8 cellular contexts compared by ENCODE assay signal in the genomic region with DNA sequence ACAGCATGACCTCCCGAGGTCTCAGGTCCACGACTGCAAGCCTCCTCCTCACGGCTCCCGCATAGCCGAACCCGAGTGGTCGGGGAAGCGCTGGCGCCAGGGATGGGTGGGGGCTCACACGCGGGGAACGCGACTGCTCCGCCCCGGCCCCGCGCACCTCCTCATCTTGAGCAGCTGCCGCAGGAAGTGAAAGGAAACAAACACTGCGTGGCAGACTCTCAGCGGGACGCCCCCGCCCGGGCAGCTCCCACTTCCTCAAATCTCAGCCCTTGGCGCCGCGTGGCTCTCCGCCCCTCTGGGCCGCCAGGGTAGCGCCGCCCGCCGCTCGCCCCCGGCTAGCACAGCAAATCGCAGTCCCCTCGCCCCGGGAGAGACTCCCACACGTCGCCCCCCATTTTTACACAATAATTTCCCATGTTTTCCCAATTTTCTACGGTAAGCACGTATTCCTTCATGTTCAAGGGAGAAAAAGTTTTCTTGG. TPM values are rescaled to one million over a fixed set of nuclear protein-coding genes. Genes with fewer than 3 reads are reported as not detected.
DNase-seq lines count a peak whose midpoint lies in the region; ATAC-seq lines count a peak whose summit lies in the region.

A gene with protein sequence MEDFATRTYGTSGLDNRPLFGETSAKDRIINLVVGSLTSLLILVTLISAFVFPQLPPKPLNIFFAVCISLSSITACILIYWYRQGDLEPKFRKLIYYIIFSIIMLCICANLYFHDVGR (minus strand): TSS at position 188 of the 481 bp plus-strand sequence. CDS start 229 bp downstream, outside the sequence.

- ATAC-seq in GM18907 (IDR thresholded peaks at IDR 0.05; ENCODE audit: unreplicated experiment) (peak; percentile 55), HG03139 (IDR thresholded peaks at IDR 0.05; ENCODE audit: unreplicated experiment) (peak; percentile 39)
- ATAC-seq in activated CD8-positive, alpha-beta memory T cell treated with anti-CD3 and anti-CD28 coated beads, Interleukin-2, amount 10 ng/mL, durations not matched to agents 7 days and 5 days: peak; percentile 76

- peaks cover 9% of the 10 kb centered on the region for H3K36me3 Mint-ChIP-seq in activated CD8-positive, alpha-beta memory T cell treated with anti-CD3 and anti-CD28 coated beads, Interleukin-2, amount 10 ng/mL, durations not matched to agents 7 days and 5 days

- peaks cover 10% of the 10 kb centered on the region for H3K27me3 Mint-ChIP-seq in activated CD8-positive, alpha-beta memory T cell treated with anti-CD3 and anti-CD28 coated beads, Interleukin-2, amount 10 ng/mL, durations not matched to agents 7 days and 5 days

- peaks cover 22% of the 10 kb centered on the region for H3K27me3 ChIP-seq in mononuclear cell (ENCODE audit: insufficient read depth, low read length)

- H3K4me3 ChIP-seq in mononuclear cell (ENCODE audit: low read length): peak within 1 kb of the TSS; percentile 91

- peak; percentile 83 for DNase-seq in AG20443 (ENCODE audit: low spot score)
- DNase-seq in NOMO-1 treated with DMSO at 0.1 percent for 48 hours (lab: John Stamatoyannopoulos, UW; ENCODE audit: unreplicated experiment): peak; percentile 100
- peak; percentile 90 for DNase-seq in activated CD8-positive, alpha-beta memory T cell treated with anti-CD3 and anti-CD28 coated beads, Interleukin-2, amount 10 ng/mL, durations not matched to agents 7 days and 5 days
- peak; percentile 64 to 70 for DNase-seq in stimulated activated CD8-positive, alpha-beta memory T cell treated with anti-CD3 and anti-CD28 coated beads, Interleukin-4, amount 100 ng/mL, for 1 hour (ENCODE audit: low read depth in 2 of 2, low spot score in 1 of 2)

- CTCF ChIA-PET in activated CD8-positive, alpha-beta memory T cell treated with anti-CD3 and anti-CD28 coated beads, Interleukin-2, amount 10 ng/mL, durations not matched to agents 7 days and 5 days (lab: Charles Lee): interaction anchor here (0.6 to 7.1 kb wide), 7 partner anchors 16 to 75 kb away, joined by 3 to 42 read pairs (median 3); a partner anchor contains a TSS

- peaks cover 47% of the 10 kb centered on the region for H3K4me1 ChIP-seq in mononuclear cell (ENCODE audit: insufficient read depth, low read length)

- H3K4me1 Mint-ChIP-seq in activated CD8-positive, alpha-beta memory T cell treated with anti-CD3 and anti-CD28 coated beads, Interleukin-2, amount 10 ng/mL, durations not matched to agents 7 days and 5 days: peaks cover 33% of the 10 kb centered on the region

- in situ Hi-C loops in endometrial microvascular endothelial cells (cut with HindIII; ENCODE audit: inconsistent ontology term, low pct_unique_long_range_greater_than_20kb, low sequenced_read_pairs): no loop called here

- H3K4me3 Mint-ChIP-seq in activated CD8-positive, alpha-beta memory T cell treated with anti-CD3 and anti-CD28 coated beads, Interleukin-2, amount 10 ng/mL, durations not matched to agents 7 days and 5 days: peak within 1 kb of the TSS; percentile 97

- H3K9me3 Mint-ChIP-seq in activated CD8-positive, alpha-beta memory T cell treated with anti-CD3 and anti-CD28 coated beads, Interleukin-2, amount 10 ng/mL, durations not matched to agents 7 days and 5 days (ENCODE audit: low read depth): no peaks in the 10 kb centered on the region

- no peaks in the 10 kb centered on the region for H3K9me3 ChIP-seq in mononuclear cell (ENCODE audit: low read depth, low read length)

- H3K27ac Mint-ChIP-seq in activated CD8-positive, alpha-beta memory T cell treated with anti-CD3 and anti-CD28 coated beads, Interleukin-2, amount 10 ng/mL, durations not matched to agents 7 days and 5 days: peak within 1 kb of the TSS; percentile 96

RNA-seq across cellular contexts. Expression of the gene that starts here (rescaled TPM):
- total RNA-seq in activated CD8-positive, alpha-beta memory T cell treated with anti-CD3 and anti-CD28 coated beads, Interleukin-2, amount 10 ng/mL, durations not matched to agents 7 days and 5 days: 10 to 100 TPM; 32.2 to 42.3 TPM
- total RNA-seq in endometrial microvascular endothelial cells (ENCODE audit: inconsistent ontology term): 29.2 TPM
- 157 TPM for total RNA-seq in mononuclear cell

Comparison
In these comparisons a context has a peak if more than half of its experiments do, and no peak if none do; other contexts are left out.
1. Peak in every context shown above with its lines: DNase-seq, ATAC-seq and H3K4me3 ChIP-seq.